1 cellular context compared by ENCODE assay signal in genomic region chr2:111121028-111121872, GRCh38.
TF ChIP-seq lines count a peak whose summit lies in the region.

No MANE protein-coding gene starts in this region.

TF ChIP-seq in WTC11, 78 proteins besides CTCF, POLR2A, EP300 and RAD21 (continued from another document):
- TF ChIP-seq, protein P1, sequence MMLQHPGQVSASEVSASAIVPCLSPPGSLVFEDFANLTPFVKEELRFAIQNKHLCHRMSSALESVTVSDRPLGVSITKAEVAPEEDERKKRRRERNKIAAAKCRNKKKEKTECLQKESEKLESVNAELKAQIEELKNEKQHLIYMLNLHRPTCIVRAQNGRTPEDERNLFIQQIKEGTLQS (CRISPR knock-in tag; conservative IDR thresholded peaks at IDR 0.05): no peak
- no peak for TF ChIP-seq NFATC4 (CRISPR knock-in tag; IDR thresholded peaks at IDR 0.05)
- TF ChIP-seq, protein P2, sequence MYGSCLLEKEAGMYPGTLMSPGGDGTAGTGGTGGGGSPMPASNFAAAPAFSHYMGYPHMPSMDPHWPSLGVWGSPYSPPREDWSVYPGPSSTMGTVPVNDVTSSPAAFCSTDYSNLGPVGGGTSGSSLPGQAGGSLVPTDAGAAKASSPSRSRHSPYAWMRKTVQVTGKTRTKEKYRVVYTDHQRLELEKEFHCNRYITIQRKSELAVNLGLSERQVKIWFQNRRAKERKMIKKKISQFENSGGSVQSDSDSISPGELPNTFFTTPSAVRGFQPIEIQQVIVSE (CRISPR knock-in tag; IDR thresholded peaks at IDR 0.05; ENCODE audit: borderline replicate concordance): no peak
- TF ChIP-seq CBFB (CRISPR knock-in tag; IDR thresholded peaks at IDR 0.05; ENCODE audit: low read depth): no peak
- TF ChIP-seq, protein P3, sequence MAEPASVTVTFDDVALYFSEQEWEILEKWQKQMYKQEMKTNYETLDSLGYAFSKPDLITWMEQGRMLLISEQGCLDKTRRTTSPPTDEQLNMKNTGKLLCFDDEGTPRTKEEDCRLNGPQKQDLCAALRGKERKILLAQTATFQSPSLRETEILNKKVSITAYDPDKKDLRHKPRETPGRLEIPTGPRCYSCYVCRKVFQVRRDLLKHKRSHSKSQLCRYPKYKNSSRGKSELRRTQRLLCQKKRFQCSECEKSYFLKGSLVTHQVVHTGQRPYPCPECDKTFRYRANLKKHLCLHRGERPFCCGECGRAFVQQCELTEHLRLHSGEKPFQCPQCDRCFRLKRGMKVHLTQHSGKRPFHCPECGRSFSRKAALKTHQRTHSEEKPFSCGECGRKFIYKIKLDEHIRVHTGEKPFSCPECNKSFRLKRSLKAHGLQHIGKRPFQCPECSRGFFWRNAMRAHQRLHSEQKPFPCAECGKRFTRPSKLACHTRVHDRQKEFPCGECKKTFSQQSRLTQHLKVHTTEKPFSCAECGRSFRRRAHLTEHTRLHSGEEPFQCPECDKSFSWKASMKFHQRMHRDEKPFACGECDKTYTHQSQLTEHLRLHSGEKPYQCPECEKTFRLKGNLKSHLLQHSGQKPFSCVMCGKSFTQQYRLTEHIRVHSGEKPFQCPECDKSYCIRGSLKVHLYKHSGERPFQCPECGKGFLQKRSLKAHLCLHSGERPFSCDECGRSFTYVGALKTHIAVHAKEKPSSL (CRISPR knock-in tag; conservative IDR thresholded peaks at IDR 0.05): no peak
- TF ChIP-seq RORB (CRISPR knock-in tag; IDR thresholded peaks at IDR 0.05): no peak
- TF ChIP-seq OVOL2 (CRISPR knock-in tag; IDR thresholded peaks at IDR 0.05; ENCODE audit: borderline replicate concordance): no peak
- TF ChIP-seq, protein P4, sequence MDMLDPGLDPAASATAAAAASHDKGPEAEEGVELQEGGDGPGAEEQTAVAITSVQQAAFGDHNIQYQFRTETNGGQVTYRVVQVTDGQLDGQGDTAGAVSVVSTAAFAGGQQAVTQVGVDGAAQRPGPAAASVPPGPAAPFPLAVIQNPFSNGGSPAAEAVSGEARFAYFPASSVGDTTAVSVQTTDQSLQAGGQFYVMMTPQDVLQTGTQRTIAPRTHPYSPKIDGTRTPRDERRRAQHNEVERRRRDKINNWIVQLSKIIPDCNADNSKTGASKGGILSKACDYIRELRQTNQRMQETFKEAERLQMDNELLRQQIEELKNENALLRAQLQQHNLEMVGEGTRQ (CRISPR knock-in tag; IDR thresholded peaks at IDR 0.05): no peak
- TF ChIP-seq, protein P5, sequence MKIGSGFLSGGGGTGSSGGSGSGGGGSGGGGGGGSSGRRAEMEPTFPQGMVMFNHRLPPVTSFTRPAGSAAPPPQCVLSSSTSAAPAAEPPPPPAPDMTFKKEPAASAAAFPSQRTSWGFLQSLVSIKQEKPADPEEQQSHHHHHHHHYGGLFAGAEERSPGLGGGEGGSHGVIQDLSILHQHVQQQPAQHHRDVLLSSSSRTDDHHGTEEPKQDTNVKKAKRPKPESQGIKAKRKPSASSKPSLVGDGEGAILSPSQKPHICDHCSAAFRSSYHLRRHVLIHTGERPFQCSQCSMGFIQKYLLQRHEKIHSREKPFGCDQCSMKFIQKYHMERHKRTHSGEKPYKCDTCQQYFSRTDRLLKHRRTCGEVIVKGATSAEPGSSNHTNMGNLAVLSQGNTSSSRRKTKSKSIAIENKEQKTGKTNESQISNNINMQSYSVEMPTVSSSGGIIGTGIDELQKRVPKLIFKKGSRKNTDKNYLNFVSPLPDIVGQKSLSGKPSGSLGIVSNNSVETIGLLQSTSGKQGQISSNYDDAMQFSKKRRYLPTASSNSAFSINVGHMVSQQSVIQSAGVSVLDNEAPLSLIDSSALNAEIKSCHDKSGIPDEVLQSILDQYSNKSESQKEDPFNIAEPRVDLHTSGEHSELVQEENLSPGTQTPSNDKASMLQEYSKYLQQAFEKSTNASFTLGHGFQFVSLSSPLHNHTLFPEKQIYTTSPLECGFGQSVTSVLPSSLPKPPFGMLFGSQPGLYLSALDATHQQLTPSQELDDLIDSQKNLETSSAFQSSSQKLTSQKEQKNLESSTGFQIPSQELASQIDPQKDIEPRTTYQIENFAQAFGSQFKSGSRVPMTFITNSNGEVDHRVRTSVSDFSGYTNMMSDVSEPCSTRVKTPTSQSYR (CRISPR knock-in tag; IDR thresholded peaks at IDR 0.05): no peak
- no peak for TF ChIP-seq MXD4 (CRISPR knock-in tag; IDR thresholded peaks at IDR 0.05; ENCODE audit: borderline replicate concordance)
